Comparison of ENCODE assay signal across 17 cellular contexts in genomic region chr2:120913972-120914838, GRCh38.
A peak's percentile ranks its signal among the peaks of the same experiment; 100 is the strongest.
DNase-seq lines count a peak whose midpoint lies in the region; ATAC-seq, FAIRE-seq and TF ChIP-seq lines count a peak whose summit lies in the region.
"Had no signal": no experiment of that assay in that cellular context is flagged by ENCODE, and none has a peak within 500 bp of the region (broad histone marks: within the 10 kb centered on the region; RNA-seq: fewer than 3 reads in every experiment).

No MANE protein-coding gene starts in this region.

- intact Hi-C loops in PC-9 (cut with micrococcal nuclease; ENCODE audit: unreplicated experiment) = loop anchor here (1.0 to 5.0 kb wide), 3 partner anchors 47 to 177 kb away; no protein-coding TSS in a partner anchor
- intact Hi-C loops in esophagus squamous epithelium (cut with DNase I) = no loop called here

- H3K9me2 ChIP-seq in PC-9 (ENCODE audit: insufficient read depth) = no peaks in the 10 kb centered on the region

- peak overlapping the region; percentile 87 for H3K4me2 ChIP-seq in A549
- no peak overlapping the region for H3K4me2 ChIP-seq in PC-9

- H3K9me3 Mint-ChIP-seq in osteocyte (ENCODE audit: unreplicated experiment) = no peaks in the 10 kb centered on the region
- H3K9me3 Mint-ChIP-seq: dendritic cell treated with granulocyte-macrophage colony-stimulating factor and Interleukin-4, amounts not matched to agents 40 ng/mL and 50 ng/mL, for 4 days; T-helper 1 cell treated with Interleukin-12 subunit alpha and Interleukin-12 subunit beta and Interleukin-4 antibody, amounts not matched to agents 30 μg/mL and 1 μg/mL, for 36 hours had no signal

- no peak for TF ChIP-seq EP300 in A549 (IDR thresholded peaks at IDR 0.05)

- H3F3A ChIP-seq in PC-9 (ENCODE audit: insufficient read depth, low read depth) = no peaks in the 10 kb centered on the region

- no peak overlapping the region for H3K4me3 Mint-ChIP-seq in osteocyte (ENCODE audit: unreplicated experiment)
- H3K4me3 Mint-ChIP-seq: dendritic cell treated with granulocyte-macrophage colony-stimulating factor and Interleukin-4, amounts not matched to agents 40 ng/mL and 50 ng/mL, for 4 days; T-helper 1 cell treated with Interleukin-12 subunit alpha and Interleukin-12 subunit beta and Interleukin-4 antibody, amounts not matched to agents 30 μg/mL and 1 μg/mL, for 36 hours had no signal

- H3K27ac Mint-ChIP-seq in osteocyte (ENCODE audit: unreplicated experiment) = peak overlapping the region; percentile 89
- H3K27ac Mint-ChIP-seq: dendritic cell treated with granulocyte-macrophage colony-stimulating factor and Interleukin-4, amounts not matched to agents 40 ng/mL and 50 ng/mL, for 4 days; T-helper 1 cell treated with Interleukin-12 subunit alpha and Interleukin-12 subunit beta and Interleukin-4 antibody, amounts not matched to agents 30 μg/mL and 1 μg/mL, for 36 hours had no signal

- CTCF ChIA-PET in A549 (lab: Yijun Ruan, JAX) = interaction anchor here (0.5 to 2.5 kb wide), 11 partner anchors 10 to 659 kb away, joined by 3 to 12 read pairs (median 4); no protein-coding TSS in a partner anchor
- CTCF ChIA-PET in PC-9 (lab: Charles Lee) = interaction anchor here (0.6 kb wide), 2 partner anchors 35 to 262 kb away, joined by 3 to 5 read pairs; no protein-coding TSS in a partner anchor

- H3K27ac ChIP-seq in A549 (peak overlapping the region; percentile 95 to 98), PC-9 (no peak overlapping the region), esophagus squamous epithelium (peak overlapping the region in 3 of 4 donors; percentile 7 to 43 (median 34))
- H3K27ac ChIP-seq: WERI-Rb-1 had no signal

- H3K79me2 ChIP-seq in PC-9 (ENCODE audit: low read depth) = no peaks in the 10 kb centered on the region

- no peak for TF ChIP-seq CTCF in A549 (IDR thresholded peaks at IDR 0.05)
- no peak for TF ChIP-seq CTCF in PC-9 (conservative IDR thresholded peaks at IDR 0.05)
- TF ChIP-seq CTCF in esophagus squamous epithelium (IDR thresholded peaks at IDR 0.05) = no peak
- no peak for TF ChIP-seq CTCF in osteocyte (IDR thresholded peaks at IDR 0.05)

- H2AFZ ChIP-seq in PC-9 = no peak overlapping the region

- TF ChIP-seq RAD21 in A549 (conservative IDR thresholded peaks at IDR 0.05 in 1 of 2, IDR thresholded peaks at IDR 0.05 in 1 of 2) = no peak

- WGBS in A549 (ENCODE audit: missing lambda C conversion rate) = 81% methylated on average over 13 of the region's 13 CpGs
- 87 to 93% methylated on average over 5 to 9 of the region's 13 CpGs for WGBS in esophagus squamous epithelium, 2 donors

- H3K36me3 ChIP-seq in PC-9 (ENCODE audit: low read depth) (no peaks in the 10 kb centered on the region), esophagus squamous epithelium (no peaks in the 10 kb centered on the region)
- H3K36me3 ChIP-seq: WERI-Rb-1 had no signal

- FAIRE-seq in A549 (lab: Jason Lieb, UNC) = no peak
- FAIRE-seq: keratinocyte, small intestine had no signal

- H3K4me1 Mint-ChIP-seq in osteocyte (ENCODE audit: unreplicated experiment) = peaks cover 85% of the 10 kb centered on the region

- BruUV-seq in PC-9 (replicated peaks; lab: Mats Ljungman, UMichigan) = TSS peak; percentile 38

- TF ChIP-seq POLR2A in A549 (IDR thresholded peaks at IDR 0.05; ENCODE audit: low read length) (no peak), esophagus squamous epithelium (IDR thresholded peaks at IDR 0.05) (no peak)

- H3K27me3 Mint-ChIP-seq in osteocyte (ENCODE audit: unreplicated experiment) = no peaks in the 10 kb centered on the region
- H3K27me3 Mint-ChIP-seq: dendritic cell treated with granulocyte-macrophage colony-stimulating factor and Interleukin-4, amounts not matched to agents 40 ng/mL and 50 ng/mL, for 4 days had no signal

- H3K9me3 ChIP-seq in A549 (no peaks in the 10 kb centered on the region), PC-9 (ENCODE audit: insufficient read depth, low read depth) (no peaks in the 10 kb centered on the region), esophagus squamous epithelium (no peaks in the 10 kb centered on the region)

- H3K27me3 ChIP-seq in PC-9 (ENCODE audit: insufficient read depth, low read depth) (no peaks in the 10 kb centered on the region), esophagus squamous epithelium (peaks cover 0 to 17% (median 0%) of the 10 kb centered on the region in 4 donors)

- no peaks in the 10 kb centered on the region for H4K20me1 ChIP-seq in PC-9 (ENCODE audit: insufficient read depth)

- H3K4me3 ChIP-seq in A549 = no peak overlapping the region
- H3K4me3 ChIP-seq in PC-9 = no peak overlapping the region
- H3K4me3 ChIP-seq in esophagus squamous epithelium = no peak overlapping the region

- POLR2A ChIA-PET in A549 (lab: Yijun Ruan, JAX) = interaction anchor here (0.8 to 5.6 kb wide), 2 partner anchors 16 to 21 kb away, joined by 3 to 92 read pairs; no protein-coding TSS in a partner anchor
- POLR2A ChIA-PET in PC-9 (lab: Charles Lee; ENCODE audit: unreplicated experiment) = interaction anchor here (0.5 to 0.7 kb wide), 3 partner anchors 161 to 1235 kb away, joined by 3 to 9 read pairs (median 5); partner anchors contain the start of gene TMEM177

- ATAC-seq in A549 (no peak), HG03175 (IDR thresholded peaks at IDR 0.05; ENCODE audit: unreplicated experiment) (no peak)

- H3K36me3 Mint-ChIP-seq in osteocyte (ENCODE audit: unreplicated experiment) = no peaks in the 10 kb centered on the region

- H3K4me1 ChIP-seq in A549 (peaks cover 85% of the 10 kb centered on the region), PC-9 (replicated peaks; ENCODE audit: insufficient read depth) (peaks cover 21% of the 10 kb centered on the region), esophagus squamous epithelium (peaks cover 20 to 57% (median 43%) of the 10 kb centered on the region in 3 donors)

- DNase-seq in A549 (ENCODE audit: low read depth in 1 of 2, low spot score in 1 of 2) (no peak), PC-9 (no peak), esophagus squamous epithelium (lab: John Stamatoyannopoulos, UW) (no peak), osteocyte (ENCODE audit: extremely low spot score, unreplicated experiment) (no peak), NCI-H2171 (lab: John Stamatoyannopoulos, UW) (no peak), CD1c-positive myeloid dendritic cell (ENCODE audit: extremely low spot score) (no peak), NCI-H2029 (lab: John Stamatoyannopoulos, UW) (no peak)
- DNase-seq: activated gamma-delta T cell; NCI-H1092 treated with DMSO at 0.1 percent for 48 hours; occipital lobe; small intestine; stimulated activated naive CD4-positive, alpha-beta T cell treated with Interleukin-2 at 50 U/mL for 16 hours; WERI-Rb-1 had no signal

TF ChIP-seq in A549, 52 proteins besides CTCF, POLR2A, EP300 and RAD21:
- TF ChIP-seq MAFK (IDR thresholded peaks at IDR 0.05; ENCODE audit: partially characterized antibody) (peak; percentile 38), KDM5A (IDR thresholded peaks at IDR 0.05) (no peak), EHF (CRISPR knock-in tag; IDR thresholded peaks at IDR 0.05) (peak; percentile 81; the same call in 1 of the 2 replicates)
